In genomic region chr5:8769631-8770030, GRCh38 we compare ENCODE assay signal across 34 cellular contexts.
"Had no signal": no experiment of that assay in that cellular context is flagged by ENCODE, and none has a peak within 500 bp of the region (broad histone marks: within the 10 kb centered on the region; RNA-seq: fewer than 3 reads in every experiment).

No MANE protein-coding gene starts in this region.

- H3K4me2 ChIP-seq: KMS-11 had no signal

- DNase-seq: Karpas-422, Kasumi-1, MG63, MM.1S, MV-4-11, NCI-H1048, NCI-H1092, NCI-H1092 treated with DMSO at 0.1 percent for 48 hours, NCI-H1105, NCI-H1417 treated with DMSO at 0.1 percent for 48 hours, NCI-H1436, NCI-H1436 treated with DMSO at 0.1 percent for 48 hours, NCI-H146, NCI-H1694, NCI-H1694 treated with DMSO at 0.1 percent for 48 hours, NCI-H187, NCI-H187 treated with DMSO at 0.1 percent for 48 hours, NCI-H1930, NCI-H2029, NCI-H2029 treated with DMSO at 0.1 percent for 48 hours, NCI-H2081, NCI-H2081 treated with DMSO at 0.1 percent for 48 hours, NCI-H2107, NCI-H2171, NCI-H2171 treated with DMSO at 0.1 percent for 48 hours, NCI-H2227 treated with DMSO at 0.1 percent for 48 hours, NCI-H226, NCI-H345, NCI-H446, NCI-H446 treated with DMSO at 0.1 percent for 48 hours, NCI-H510A, NCI-H510A treated with DMSO at 0.1 percent for 48 hours, NCI-H524 had no signal

- H3K27ac ChIP-seq: KMS-11 had no signal

- H3K4me3 ChIP-seq: MG63 had no signal

- H3K9ac ChIP-seq: KMS-11 had no signal

- H3K27me3 ChIP-seq: MG63 had no signal

- H3K36me3 ChIP-seq: MG63 had no signal
